ENCODE assay signal across 8 cellular contexts in genomic region chr17:38353668-38354067, GRCh38. TPM values are rescaled to one million over a fixed set of nuclear protein-coding genes. Genes with fewer than 3 reads are reported as not detected.
A peak's percentile ranks its signal among the peaks of the same experiment; 100 is the strongest.
DNase-seq lines count a peak whose midpoint lies in the region; FAIRE-seq and TF ChIP-seq lines count a peak whose summit lies in the region.

No MANE protein-coding gene starts in this region.

- no peak overlapping the region for H3K23ac ChIP-seq in H1 (ENCODE audit: insufficient read length)

- no peak overlapping the region for H3K14ac ChIP-seq in H1 (ENCODE audit: insufficient read length)

- H3K27ac ChIP-seq in CD8-positive, alpha-beta memory T cell (ENCODE audit: low read depth, low read length), result no peak overlapping the region
- no peak overlapping the region for H3K27ac ChIP-seq in H1 (ENCODE audit: low read depth, low read length)

- no peak overlapping the region for H2BK5ac ChIP-seq in H1 (ENCODE audit: low read depth, low read length)

- H3K27me3 ChIP-seq in CD8-positive, alpha-beta memory T cell (ENCODE audit: insufficient read depth, low read length, poor library complexity, severe bottlenecking), result no peaks in the 10 kb centered on the region
- no peaks in the 10 kb centered on the region; a peak in 1 of 7 replicates for H3K27me3 ChIP-seq in H1 (replicated peaks in 1 of 4; ENCODE audit: control insufficient read depth in 3 of 4, extremely low read depth in 1 of 4, insufficient read depth in 3 of 4, low read length in 3 of 4)

- H3K9me3 ChIP-seq in CD8-positive, alpha-beta memory T cell (ENCODE audit: low read length), result no peaks in the 10 kb centered on the region
- H3K9me3 ChIP-seq in H1 (ENCODE audit: insufficient read depth in 2 of 2, low read depth in 1 of 2, low read length in 1 of 2), result no peaks in the 10 kb centered on the region

- no peak for DNase-seq in CD8-positive, alpha-beta memory T cell
- DNase-seq in NB4 (ENCODE audit: low read depth) (no peak), H1 (ENCODE audit: low read depth in 1 of 2, low spot score in 2 of 2) (no peak), progenitor cell of endocrine pancreas (ENCODE audit: low spot score, unreplicated experiment) (no peak), GM10248 (ENCODE audit: extremely low spot score) (no peak), epidermal melanocyte (ENCODE audit: insufficient read length, low spot score) (no peak), SIG-M5 treated with dmso at 0.1 percent for 504 hours (lab: John Stamatoyannopoulos, UW; ENCODE audit: unreplicated experiment) (no peak), superior temporal gyrus (ENCODE audit: extremely low spot score) (no peak)

- FAIRE-seq in H1 (lab: Jason Lieb, UNC), result no peak

- CTCF ChIA-PET in CD8-positive, alpha-beta memory T cell (lab: Charles Lee), result interaction anchor here (1.6 to 9.3 kb wide), 2 partner anchors 11 to 59 kb away, joined by 3 to 145 read pairs; no protein-coding TSS in a partner anchor
- CTCF ChIA-PET in H1 (lab: Charles Lee; ENCODE audit: partially characterized antibody), result interaction anchor here (0.6 to 25.7 kb wide), 15 partner anchors 8 to 1866 kb away, joined by 3 to 400 read pairs (median 6); partner anchors contain the start of gene ARHGAP23
- CTCF ChIA-PET in GM10248 (lab: Yijun Ruan, JAX), result interaction anchor here (0.6 to 14.6 kb wide), 8 partner anchors 11 to 139 kb away, joined by 3 to 282 read pairs (median 8); no protein-coding TSS in a partner anchor

- peak overlapping the region; percentile 79 to 94 (median 85) for H3K4me3 Mint-ChIP-seq in CD8-positive, alpha-beta memory T cell
- peak overlapping the region; percentile 75 for H3K4me3 Mint-ChIP-seq in progenitor cell of endocrine pancreas (ENCODE audit: low read depth)

- H3K4me1 ChIP-seq in CD8-positive, alpha-beta memory T cell (ENCODE audit: insufficient read depth, low read length), result peaks cover 26% of the 10 kb centered on the region
- H3K4me1 ChIP-seq in H1 (replicated peaks in 1 of 4; ENCODE audit: control insufficient read depth in 3 of 4, insufficient read depth in 4 of 4, low read length in 3 of 4), result peaks cover 0 to 13% (median 4%) of the 10 kb centered on the region in 4 experiments; a peak in 5 of 7 replicates

- TF ChIP-seq EP300 in H1 (IDR thresholded peaks at IDR 0.05; ENCODE audit: borderline replicate concordance in 1 of 2, low read depth in 2 of 2, low read length in 2 of 2), result no peak

- H2BK20ac ChIP-seq in H1 (ENCODE audit: low read length), result no peak overlapping the region

- peaks cover 0 to 3% (median 2%) of the 10 kb centered on the region in 3 donors for H3K36me3 Mint-ChIP-seq in CD8-positive, alpha-beta memory T cell
- no peaks in the 10 kb centered on the region for H3K36me3 Mint-ChIP-seq in progenitor cell of endocrine pancreas (ENCODE audit: insufficient read depth)

- no peak overlapping the region for H2BK120ac ChIP-seq in H1 (replicated peaks; ENCODE audit: low read depth, low read length)

- H2BK12ac ChIP-seq in H1 (ENCODE audit: low read depth, low read length), result no peak overlapping the region

- TF ChIP-seq POLR2A in NB4 (IDR thresholded peaks at IDR 0.05; ENCODE audit: extremely low read depth, insufficient read length) (no peak), H1 (IDR thresholded peaks at IDR 0.05; ENCODE audit: control extremely low read depth in 1 of 2, low read depth in 2 of 2, low read length in 2 of 2) (no peak)

- no peaks in the 10 kb centered on the region for H3K9me3 Mint-ChIP-seq in CD8-positive, alpha-beta memory T cell
- no peaks in the 10 kb centered on the region for H3K9me3 Mint-ChIP-seq in progenitor cell of endocrine pancreas (ENCODE audit: low read depth)

- H3K27me3 Mint-ChIP-seq in CD8-positive, alpha-beta memory T cell, result no peaks in the 10 kb centered on the region
- no peaks in the 10 kb centered on the region for H3K27me3 Mint-ChIP-seq in progenitor cell of endocrine pancreas

- H3K4me3 ChIP-seq in CD8-positive, alpha-beta memory T cell (ENCODE audit: low read length), result no peak overlapping the region
- H3K4me3 ChIP-seq in NB4 (ENCODE audit: low read depth, low read length) (peak overlapping the region; percentile 65), H1 (ENCODE audit: extremely low read depth in 1 of 4, insufficient read depth in 2 of 4, low read depth in 3 of 4, low read length in 4 of 4) (peak overlapping the region in 3 of 4 experiments; percentile 67 to 87 (median 74); a peak in 3 of 8 replicates)

- no peak for TF ChIP-seq RAD21 in H1 (IDR thresholded peaks at IDR 0.05 in 1 of 2, conservative IDR thresholded peaks at IDR 0.05 in 1 of 2; ENCODE audit: low read depth in 2 of 2, low read length in 2 of 2)

- peak overlapping the region; percentile 14 to 95; a peak in 2 of 4 replicates for H3K4me2 ChIP-seq in H1 (ENCODE audit: insufficient read depth in 1 of 2, low read depth in 2 of 2, low read length in 2 of 2)

- TF ChIP-seq CTCF in NB4 (IDR thresholded peaks at IDR 0.05; ENCODE audit: low read depth, low read length) (no peak), H1 (IDR thresholded peaks at IDR 0.05; ENCODE audit: control extremely low read depth in 1 of 3, insufficient read depth in 1 of 3, low read depth in 1 of 3, low read length in 3 of 3) (no peak), progenitor cell of endocrine pancreas (IDR thresholded peaks at IDR 0.05; ENCODE audit: unreplicated experiment) (no peak), GM10248 (IDR thresholded peaks at IDR 0.05; ENCODE audit: control extremely low read depth, extremely low read depth, low read depth, missing control alignments) (no peak)

- H3K27ac Mint-ChIP-seq in CD8-positive, alpha-beta memory T cell, result peak overlapping the region in 4 of 8 donors; percentile 5 to 60 (median 16)
- no peak overlapping the region for H3K27ac Mint-ChIP-seq in progenitor cell of endocrine pancreas

- no peak overlapping the region for H3K18ac ChIP-seq in H1 (ENCODE audit: extremely low read depth, low read length)

- H4K8ac ChIP-seq in H1 (ENCODE audit: extremely low read depth, insufficient read depth, low read length), result no peak overlapping the region

- H3K79me2 ChIP-seq in H1 (ENCODE audit: control insufficient read depth in 1 of 2, insufficient read depth in 2 of 2, low read length in 2 of 2), result peaks cover 0 to 54% of the 10 kb centered on the region in 2 experiments; a peak in 3 of 4 replicates

- H2BK15ac ChIP-seq in H1 (ENCODE audit: low read length), result no peak overlapping the region

- H2AK5ac ChIP-seq in H1 (ENCODE audit: low read depth, low read length), result no peak overlapping the region

- H3K4me1 Mint-ChIP-seq in CD8-positive, alpha-beta memory T cell, result peaks cover 46 to 72% (median 61%) of the 10 kb centered on the region in 3 donors
- peaks cover 32% of the 10 kb centered on the region for H3K4me1 Mint-ChIP-seq in progenitor cell of endocrine pancreas (ENCODE audit: low read depth)

- H3K4ac ChIP-seq in H1 (replicated peaks; ENCODE audit: insufficient read length, low read depth, low read length), result no peak overlapping the region

- no peaks in the 10 kb centered on the region for H3K36me3 ChIP-seq in CD8-positive, alpha-beta memory T cell (ENCODE audit: insufficient read depth, low read length)
- H3K36me3 ChIP-seq in H1 (ENCODE audit: control insufficient read depth in 2 of 4, insufficient read depth in 4 of 4, low read length in 3 of 4), result no peaks in the 10 kb centered on the region; a peak in 1 of 8 replicates

- peaks cover 8 to 15% of the 10 kb centered on the region in 2 experiments for H4K20me1 ChIP-seq in H1 (replicated peaks in 1 of 2; ENCODE audit: control insufficient read depth in 1 of 2, insufficient read depth in 2 of 2, low read length in 2 of 2)

- no peak overlapping the region for H4K5ac ChIP-seq in H1 (ENCODE audit: insufficient read length, low read depth, low read length)

- 91% methylated on average over 13 of the region's 13 CpGs; no CpG with 5 or more reads in 1 of the 2 experiments for WGBS in H1 (ENCODE audit: extremely low coverage in 1 of 2, insufficient coverage in 1 of 2, insufficient read length in 1 of 2, insufficient replicate concordance in 2 of 2, low coverage in 1 of 2, low lambda C conversion rate in 2 of 2, missing lambda C conversion rate in 1 of 2), 2 experiments

- H3K23me2 ChIP-seq in H1 (ENCODE audit: low read depth, low read length), result peaks cover 13% of the 10 kb centered on the region

- peaks cover 6% of the 10 kb centered on the region; the same call in 1 of the 2 replicates for H3K79me1 ChIP-seq in H1 (ENCODE audit: low read depth, low read length)

- no peak overlapping the region for H3K9ac ChIP-seq in H1 (replicated peaks in 1 of 4; ENCODE audit: extremely low read depth in 1 of 4, low read depth in 3 of 4, low read length in 3 of 4)

- no peak overlapping the region for H3K56ac ChIP-seq in H1 (replicated peaks; ENCODE audit: insufficient read length, low read depth, low read length)

- no peak overlapping the region for H4K91ac ChIP-seq in H1 (replicated peaks; ENCODE audit: insufficient read length, low read length)

- POLR2A ChIA-PET in CD8-positive, alpha-beta memory T cell (lab: Charles Lee), result interaction anchor here (0.6 kb wide), 1 partner anchor 915 kb away, joined by 3 read pairs; no protein-coding TSS in a partner anchor
- POLR2A ChIA-PET in H1 (lab: Charles Lee; ENCODE audit: partially characterized antibody), result interaction anchor here (1.1 to 8.9 kb wide), 8 partner anchors 16 to 66 kb away, joined by 3 to 70 read pairs (median 4); no protein-coding TSS in a partner anchor
- POLR2A ChIA-PET in GM10248 (lab: Yijun Ruan, JAX), result no interaction called here

- H2AFZ ChIP-seq in H1 (ENCODE audit: low read length), result no peak overlapping the region

RNA-seq across cellular contexts. Expression of gene SOCS7, which starts 2.0 kb away (rescaled TPM):
- total RNA-seq in CD8-positive, alpha-beta memory T cell, result 10 to 100 TPM; 22.0 to 23.7 TPM
- 0.98 TPM for polyA plus RNA-seq in CD8-positive, alpha-beta memory T cell
- 26.9 and 28.2 TPM in 2 replicates for total RNA-seq in H1 (2021; fragmentation: NEBNext Ultra II Directional; extraction: Animal tissue kit (Norgen Biotek cat#: 25700))
- polyA plus RNA-seq in H1 (2011; rRNA removed), result 12.8 and 13.5 TPM in 2 replicates
- polyA plus RNA-seq in H1 (2011; cell fraction: cytosol; rRNA removed), result 13.7 TPM
- 17.6 TPM for polyA plus RNA-seq in H1 (2011; cell fraction: nucleus; rRNA removed)
- 14.6 to 20.9 TPM (median 19.2 TPM) in 4 replicates for polyA plus RNA-seq in H1 (2012, experiment 1 of 2)
- 6.9 TPM for polyA plus RNA-seq in H1 (2012, experiment 2 of 2)
- 9.7 TPM for polyA plus RNA-seq in H1 (2013, experiment 1 of 2)
- polyA plus RNA-seq in H1 (2013, experiment 2 of 2), result 10.4 TPM
- 36.2 and 39.2 TPM in 2 replicates for polyA minus RNA-seq in H1 (2011; rRNA and poly(A)+ RNA removed)
- polyA minus RNA-seq in H1 (2011; cell fraction: cytosol; rRNA and poly(A)+ RNA removed), result 15.3 TPM
- 18.1 TPM for polyA minus RNA-seq in H1 (2011; cell fraction: nucleus; rRNA and poly(A)+ RNA removed)
- 31.3 and 31.6 TPM in 2 replicates for total RNA-seq in progenitor cell of endocrine pancreas

RNA-seq across cellular contexts. Expression of gene GPR179, which starts 9.9 kb away (rescaled TPM):
- total RNA-seq in CD8-positive, alpha-beta memory T cell, result under 1 TPM; 0.07 to 0.09 TPM
- polyA plus RNA-seq in CD8-positive, alpha-beta memory T cell, result not detected
- 0.07 and 0.13 TPM in 2 replicates for total RNA-seq in H1 (2021; fragmentation: NEBNext Ultra II Directional; extraction: Animal tissue kit (Norgen Biotek cat#: 25700))
- 0.02 and 0.03 TPM in 2 replicates for polyA plus RNA-seq in H1 (2011; rRNA removed)
- polyA plus RNA-seq in H1 (2011; cell fraction: cytosol; rRNA removed), result 0.01 TPM
- 0.19 TPM for polyA plus RNA-seq in H1 (2011; cell fraction: nucleus; rRNA removed)
- polyA plus RNA-seq in H1 (2012, experiment 1 of 2), result 0.04 to 0.07 TPM (median 0.05 TPM) in 4 replicates
- not detected for polyA plus RNA-seq in H1 (2012, experiment 2 of 2)
- 0.02 TPM for polyA plus RNA-seq in H1 (2013, experiment 1 of 2)
- 0.02 TPM for polyA plus RNA-seq in H1 (2013, experiment 2 of 2)
- 0.02 and 0.09 TPM in 2 replicates for polyA minus RNA-seq in H1 (2011; rRNA and poly(A)+ RNA removed)
- not detected for polyA minus RNA-seq in H1 (2011; cell fraction: cytosol; rRNA and poly(A)+ RNA removed)
- not detected for polyA minus RNA-seq in H1 (2011; cell fraction: nucleus; rRNA and poly(A)+ RNA removed)
- total RNA-seq in progenitor cell of endocrine pancreas, result 0.27 and 0.41 TPM in 2 replicates

RNA-seq across cellular contexts. Expression of gene MRPL45, which starts 56.7 kb away (rescaled TPM):
- total RNA-seq in CD8-positive, alpha-beta memory T cell, result 10 to 100 TPM; 70.0 to 74.5 TPM
- 25.7 TPM for polyA plus RNA-seq in CD8-positive, alpha-beta memory T cell
- total RNA-seq in H1 (2021; fragmentation: NEBNext Ultra II Directional; extraction: Animal tissue kit (Norgen Biotek cat#: 25700)), result 70.1 and 71.7 TPM in 2 replicates
- polyA plus RNA-seq in H1 (2011; rRNA removed), result 47.6 and 65.6 TPM in 2 replicates
- polyA plus RNA-seq in H1 (2011; cell fraction: cytosol; rRNA removed), result 77.9 TPM
- polyA plus RNA-seq in H1 (2011; cell fraction: nucleus; rRNA removed), result 50.2 TPM
- 59.8 to 79.6 TPM (median 62.9 TPM) in 4 replicates for polyA plus RNA-seq in H1 (2012, experiment 1 of 2)
- 28.4 TPM for polyA plus RNA-seq in H1 (2012, experiment 2 of 2)
- 70.2 TPM for polyA plus RNA-seq in H1 (2013, experiment 1 of 2)
- polyA plus RNA-seq in H1 (2013, experiment 2 of 2), result 69.7 TPM
- polyA minus RNA-seq in H1 (2011; rRNA and poly(A)+ RNA removed), result 72.6 and 101 TPM in 2 replicates
- 26.2 TPM for polyA minus RNA-seq in H1 (2011; cell fraction: cytosol; rRNA and poly(A)+ RNA removed)
- 31.4 TPM for polyA minus RNA-seq in H1 (2011; cell fraction: nucleus; rRNA and poly(A)+ RNA removed)
- 41.8 and 46.3 TPM in 2 replicates for total RNA-seq in progenitor cell of endocrine pancreas
